Comparison of ENCODE assay signal across 1 cellular context in genomic region chr11:34104680-34105078, GRCh38.
TF ChIP-seq lines count a peak whose summit lies in the region.

No MANE protein-coding gene starts in this region.

TF ChIP-seq in H1, 55 proteins besides CTCF, POLR2A, EP300 and RAD21:
- TF ChIP-seq CHD2 (IDR thresholded peaks at IDR 0.05; ENCODE audit: low read length) (no peak), KDM1A (IDR thresholded peaks at IDR 0.05; ENCODE audit: borderline replicate concordance, low read length) (no peak), RFX5 (IDR thresholded peaks at IDR 0.05; ENCODE audit: borderline replicate concordance, low read depth, low read length) (no peak), CBX8 (IDR thresholded peaks at IDR 0.05; ENCODE audit: borderline replicate concordance, low read depth, low read length) (no peak), MAFK (IDR thresholded peaks at IDR 0.05; ENCODE audit: low read depth, low read length) (no peak), TEAD4 (IDR thresholded peaks at IDR 0.05; ENCODE audit: low read depth, low read length) (no peak), CEBPB (IDR thresholded peaks at IDR 0.05; ENCODE audit: low read depth, low read length) (no peak), NRF1 (IDR thresholded peaks at IDR 0.05; ENCODE audit: low read depth, low read length) (no peak), ZNF274 (IDR thresholded peaks at IDR 0.05; ENCODE audit: borderline replicate concordance, extremely low read depth, low read length) (no peak), SIX5 (IDR thresholded peaks at IDR 0.05; ENCODE audit: low read depth, low read length) (no peak), YY1 (IDR thresholded peaks at IDR 0.05; ENCODE audit: low read depth, low read length) (no peak), BCL11A (IDR thresholded peaks at IDR 0.05; ENCODE audit: low read depth in 2 of 2, low read length in 2 of 2) (no peak), BRCA1 (IDR thresholded peaks at IDR 0.05; ENCODE audit: low read depth, low read length) (no peak), SP4 (IDR thresholded peaks at IDR 0.05; ENCODE audit: low read length) (no peak), CREB1 (IDR thresholded peaks at IDR 0.05) (no peak), CHD7 (IDR thresholded peaks at IDR 0.05; ENCODE audit: insufficient replicate concordance, low read length) (no peak)
